ENCODE assay signal across 8 cellular contexts in the genomic region with DNA sequence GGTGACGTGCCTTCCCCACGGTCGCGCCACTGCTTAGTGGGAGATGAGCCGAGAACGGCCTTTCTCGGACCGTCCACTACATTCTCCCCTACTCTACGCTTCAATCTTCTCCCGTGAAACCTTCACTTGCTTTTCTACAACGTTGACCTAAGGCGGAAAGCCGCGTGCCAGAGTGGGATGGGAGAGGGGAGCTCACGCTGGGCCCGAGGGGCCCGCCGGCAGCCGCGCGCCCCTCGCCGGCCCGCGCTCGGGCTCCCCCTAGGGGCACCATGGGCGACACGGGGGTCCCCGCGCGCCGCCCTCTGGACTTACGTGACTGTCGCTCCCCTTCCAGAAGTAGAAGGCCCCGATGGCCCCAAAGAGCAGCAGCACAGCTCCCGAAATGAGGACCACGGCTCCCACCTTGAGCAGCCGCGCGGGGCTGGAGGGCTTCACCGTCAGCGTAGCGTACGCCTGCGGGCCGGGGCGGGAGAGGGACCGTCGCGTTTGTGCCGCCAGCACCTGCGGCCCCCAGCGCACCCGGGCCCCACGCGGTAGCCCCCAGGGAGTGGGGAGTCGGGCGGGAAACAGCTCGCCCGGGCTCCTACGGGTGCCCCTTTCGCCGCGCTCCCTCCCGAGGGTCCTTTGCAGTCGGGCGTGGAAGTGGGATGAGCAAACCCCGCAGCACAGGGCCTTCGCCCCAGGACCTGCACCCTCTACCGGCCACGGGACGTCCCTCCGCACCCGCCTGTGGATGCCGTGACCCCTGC.
DNase-seq lines count a peak whose midpoint lies in the region; ATAC-seq lines count a peak whose summit lies in the region.

No MANE protein-coding gene starts in this region.

- H3K27me3 Mint-ChIP-seq in activated naive CD8-positive, alpha-beta T cell = peaks cover 36% of the 10 kb centered on the region

- H3K4me3 Mint-ChIP-seq in activated naive CD8-positive, alpha-beta T cell = peak overlapping the region; percentile 66

- peaks cover 32% of the 10 kb centered on the region for H3K4me1 ChIP-seq in iPS-18a (ENCODE audit: control insufficient read depth, low read depth, low read length)

- ATAC-seq in HG02763 (IDR thresholded peaks at IDR 0.05; ENCODE audit: unreplicated experiment) (peak; percentile 38), GM18867 (IDR thresholded peaks at IDR 0.05; ENCODE audit: unreplicated experiment) (no peak)

- H3K4me3 ChIP-seq in iPS-18a (ENCODE audit: low read length) = peak overlapping the region; percentile 81

- H3K9me3 ChIP-seq in iPS-18a (ENCODE audit: control insufficient read depth, low read depth, low read length) = no peaks in the 10 kb centered on the region

- DNase-seq in DMS114 treated with DMSO at 0.1 percent for 48 hours (lab: John Stamatoyannopoulos, UW; ENCODE audit: unreplicated experiment) = peak; percentile 1
- DNase-seq in stimulated activated CD4-positive, alpha-beta T cell treated with anti-CD3 and anti-CD28 coated beads, Interleukin-2, amount 100 ng/mL, for 4 hours (ENCODE audit: low read depth) = peak; percentile 4
- no peak for DNase-seq in NAMALWA (ENCODE audit: low spot score)
- DNase-seq in NCI-H345 (lab: John Stamatoyannopoulos, UW) = no peak

- peak overlapping the region; percentile 38 for H3K27ac ChIP-seq in iPS-18a (ENCODE audit: low read length)

- peaks cover 4% of the 10 kb centered on the region for H3K4me1 Mint-ChIP-seq in activated naive CD8-positive, alpha-beta T cell (ENCODE audit: low read depth)

- no peaks in the 10 kb centered on the region for H3K27me3 ChIP-seq in iPS-18a (ENCODE audit: control insufficient read depth, insufficient read depth, low read length)

- peak overlapping the region; percentile 65 for H3K9ac ChIP-seq in iPS-18a (ENCODE audit: low read length)

- H3K36me3 ChIP-seq in iPS-18a (ENCODE audit: control insufficient read depth, low read depth, low read length) = peaks cover 4% of the 10 kb centered on the region

- no peak overlapping the region for H3K27ac Mint-ChIP-seq in activated naive CD8-positive, alpha-beta T cell

- H3K36me3 Mint-ChIP-seq in activated naive CD8-positive, alpha-beta T cell = no peaks in the 10 kb centered on the region

- H3K9me3 Mint-ChIP-seq in activated naive CD8-positive, alpha-beta T cell (ENCODE audit: low read depth) = no peaks in the 10 kb centered on the region

Comparison
In these comparisons a context has a peak if more than half of its experiments do, and no peak if none do; other contexts are left out.
1. DNase-seq: peak in DMS114 treated with DMSO at 0.1 percent for 48 hours (single experiment) and stimulated activated CD4-positive, alpha-beta T cell treated with anti-CD3 and anti-CD28 coated beads, Interleukin-2, amount 100 ng/mL, for 4 hours (single experiment); none in NAMALWA (single experiment) and NCI-H345 (single experiment).